In genomic region chr1:205663286-205663994, GRCh38 we compare ENCODE assay signal across 1 cellular context.
TF ChIP-seq lines count a peak whose summit lies in the region.

No MANE protein-coding gene starts in this region.

TF ChIP-seq in K562, 482 proteins besides CTCF, POLR2A, EP300 and RAD21:
- TF ChIP-seq HDAC2 (IDR thresholded peaks at IDR 0.05) (0 out of 2 replicates have a peak, but pooled peaks have one; percentile 29), KDM1A (IDR thresholded peaks at IDR 0.05) (peak; percentile 26 to 52; a peak in 2 of 4 replicates), KAT2B (IDR thresholded peaks at IDR 0.05; ENCODE audit: low read depth, low read length) (no peak), RBM25 (IDR thresholded peaks at IDR 0.05; ENCODE audit: low read depth, low read length, severe bottlenecking) (peak; percentile 62)
